ENCODE assay signal across 1 cellular context in genomic region chr1:115289940-115290339, GRCh38.
TF ChIP-seq lines count a peak whose summit lies in the region.

No MANE protein-coding gene starts in this region.

TF ChIP-seq in WTC11, 78 proteins besides CTCF, POLR2A, EP300 and RAD21 (continued from another document):
- TF ChIP-seq IRF1 (CRISPR knock-in tag; IDR thresholded peaks at IDR 0.05), result no peak
- no peak for TF ChIP-seq ZNF532 (CRISPR knock-in tag; IDR thresholded peaks at IDR 0.05; ENCODE audit: borderline replicate concordance)
- TF ChIP-seq PREB (CRISPR knock-in tag; IDR thresholded peaks at IDR 0.05; ENCODE audit: borderline replicate concordance), result no peak
- no peak for TF ChIP-seq ZNF219 (CRISPR knock-in tag; IDR thresholded peaks at IDR 0.05; ENCODE audit: borderline replicate concordance)
- no peak for TF ChIP-seq ATF6 (CRISPR knock-in tag; IDR thresholded peaks at IDR 0.05)
TF ChIP-seq in WTC11: peak in this region for 0.
